In genomic region chr14:73452341-73453191, GRCh38 we compare ENCODE assay signal across 10 cellular contexts. TPM values are rescaled to one million over a fixed set of nuclear protein-coding genes. Genes with fewer than 3 reads are reported as not detected.
DNase-seq lines count a peak whose midpoint lies in the region; ATAC-seq and TF ChIP-seq lines count a peak whose summit lies in the region.
"Had no signal": no experiment of that assay in that cellular context is flagged by ENCODE, and none has a peak within 500 bp of the region (broad histone marks: within the 10 kb centered on the region; RNA-seq: fewer than 3 reads in every experiment).

No MANE protein-coding gene starts in this region.

- H3K27me3 ChIP-seq in BLaER1 treated with 17β-estradiol and CSF1 and Interleukin-3, amounts not matched to agents 10 nM and 100 nM: no peaks in the 10 kb centered on the region
- H3K27me3 ChIP-seq in adrenal gland: no peaks in the 10 kb centered on the region
- H3K27me3 ChIP-seq in psoas muscle (ENCODE audit: insufficient read depth in 3 of 3, low read length in 2 of 3): no peaks in the 10 kb centered on the region

- H4K20me1 ChIP-seq in BLaER1 treated with 17β-estradiol and CSF1 and Interleukin-3, amounts not matched to agents 10 nM and 100 nM: peaks cover 45 to 99% (median 92%) of the 10 kb centered on the region in 11 experiments

- TF ChIP-seq CTCF in HEK293 (tag by site-specific recombination; IDR thresholded peaks at IDR 0.05): no peak
- no peak for TF ChIP-seq CTCF in adrenal gland (IDR thresholded peaks at IDR 0.05)
- TF ChIP-seq CTCF in psoas muscle (IDR thresholded peaks at IDR 0.05): no peak

- H3K4me2 ChIP-seq in BLaER1 treated with 17β-estradiol and CSF1 and Interleukin-3, amounts not matched to agents 10 nM and 100 nM: peak overlapping the region; percentile 26 to 99 (median 56); a peak in 21 of 22 replicates

- POLR2A ChIA-PET in HEK293 (lab: Yijun Ruan, JAX): no interaction called here

- H3K36me3 Mint-ChIP-seq in T-helper 17 cell (ENCODE audit: low read depth): no peaks in the 10 kb centered on the region

- H3K4me1 Mint-ChIP-seq in T-helper 17 cell: peaks cover 26% of the 10 kb centered on the region

- peaks cover 0 to 46% (median 24%) of the 10 kb centered on the region in 11 experiments; a peak in 16 of 22 replicates for H3K36me3 ChIP-seq in BLaER1 treated with 17β-estradiol and CSF1 and Interleukin-3, amounts not matched to agents 10 nM and 100 nM
- H3K36me3 ChIP-seq in HEK293 (ENCODE audit: control insufficient read depth in 2 of 2, insufficient read depth in 1 of 2, low read length in 2 of 2): no peaks in the 10 kb centered on the region; a peak in 1 of 3 replicates
- H3K36me3 ChIP-seq in adrenal gland (replicated peaks in 1 of 2): no peaks in the 10 kb centered on the region
- H3K36me3 ChIP-seq in psoas muscle (ENCODE audit: insufficient read depth in 1 of 2, low read depth in 1 of 2): no peaks in the 10 kb centered on the region

- peak overlapping the region; percentile 31 for H3K4me3 Mint-ChIP-seq in T-helper 17 cell

- peaks cover 32 to 66% (median 47%) of the 10 kb centered on the region in 10 experiments for H3K4me1 ChIP-seq in BLaER1 treated with 17β-estradiol and CSF1 and Interleukin-3, amounts not matched to agents 10 nM and 100 nM
- peaks cover 16% of the 10 kb centered on the region for H3K4me1 ChIP-seq in HEK293 (ENCODE audit: control insufficient read depth, insufficient read depth, low read length)
- H3K4me1 ChIP-seq in adrenal gland (replicated peaks in 1 of 2): peaks cover 4 to 43% of the 10 kb centered on the region in 2 donors
- H3K4me1 ChIP-seq in psoas muscle: peaks cover 29% of the 10 kb centered on the region

- ATAC-seq in T-helper 17 cell (peak; percentile 18), GM21723 (IDR thresholded peaks at IDR 0.05; ENCODE audit: unreplicated experiment) (no peak), psoas muscle (no peak)

- no peak for TF ChIP-seq POLR2A in adrenal gland (IDR thresholded peaks at IDR 0.05)

- peak overlapping the region in 2 of 10 experiments; percentile 9 to 20; a peak in 2 of 20 replicates for H3K4me3 ChIP-seq in BLaER1 treated with 17β-estradiol and CSF1 and Interleukin-3, amounts not matched to agents 10 nM and 100 nM
- H3K4me3 ChIP-seq in HEK293 (ENCODE audit: low read depth, low read length): no peak overlapping the region
- no peak overlapping the region for H3K4me3 ChIP-seq in adrenal gland
- no peak overlapping the region for H3K4me3 ChIP-seq in psoas muscle

- H3K27me3 Mint-ChIP-seq in T-helper 17 cell: no peaks in the 10 kb centered on the region

- peak overlapping the region in 7 of 11 experiments; percentile 9 to 38 (median 17); a peak in 7 of 22 replicates for H3K27ac ChIP-seq in BLaER1 treated with 17β-estradiol and CSF1 and Interleukin-3, amounts not matched to agents 10 nM and 100 nM
- no peak overlapping the region for H3K27ac ChIP-seq in HEK293 (ENCODE audit: extremely low read depth, low read depth, low read length)
- H3K27ac ChIP-seq in adrenal gland: no peak overlapping the region
- no peak overlapping the region for H3K27ac ChIP-seq in psoas muscle

- intact Hi-C loops in adrenal gland (cut with DNase I) (loop anchor here in 1 of 2 donors (5.0 kb wide), 1 partner anchor 155 kb away; no protein-coding TSS in a partner anchor), psoas muscle (cut with DNase I) (no loop called here)

- CTCF ChIA-PET in HEK293 (lab: Yijun Ruan, JAX): interaction anchor here (0.7 to 1.2 kb wide), 2 partner anchors 19 to 29 kb away, joined by 3 to 5 read pairs; no protein-coding TSS in a partner anchor

- no peaks in the 10 kb centered on the region for H3K9me3 ChIP-seq in BLaER1 treated with 17β-estradiol and CSF1 and Interleukin-3, amounts not matched to agents 10 nM and 100 nM (replicated peaks in 1 of 11)
- H3K9me3 ChIP-seq in HEK293 (ENCODE audit: control insufficient read depth, insufficient read depth, low read depth, low read length) (no peaks in the 10 kb centered on the region), T-helper 17 cell (ENCODE audit: control insufficient read depth, low read length, poor library complexity, severe bottlenecking) (no peaks in the 10 kb centered on the region), adrenal gland (replicated peaks in 1 of 3) (no peaks in the 10 kb centered on the region), psoas muscle (no peaks in the 10 kb centered on the region)

- peak overlapping the region in 2 of 11 experiments; percentile 26 to 40; a peak in 3 of 22 replicates for H3K9ac ChIP-seq in BLaER1 treated with 17β-estradiol and CSF1 and Interleukin-3, amounts not matched to agents 10 nM and 100 nM

- H3K27ac Mint-ChIP-seq in T-helper 17 cell: peak overlapping the region; percentile 47

- DNase-seq in T-helper 17 cell (no peak), foreskin melanocyte (peak; percentile 60), 8988T (no peak), adrenal gland (no peak), psoas muscle (no peak)
- DNase-seq: activated CD4-positive, alpha-beta T cell treated with anti-CD3 and anti-CD28 coated beads, Interleukin-2, amount 50 U/mL, for 48 hours; NCI-H2081 had no signal

- 69 to 78% (median 75%) methylated on average over 11 of the region's 11 CpGs for WGBS in adrenal gland, 4 donors
- 80 to 82% (median 80%) methylated on average over 11 of the region's 11 CpGs for WGBS in psoas muscle, 3 donors

TF ChIP-seq in HEK293, 187 proteins besides CTCF, POLR2A, EP300 and RAD21:
- no peak for TF ChIP-seq ZNF664 (tag by site-specific recombination; IDR thresholded peaks at IDR 0.05)
- 0 out of 2 replicates have a peak, but pooled peaks have one; percentile 34 for TF ChIP-seq ZBTB17 (tag by site-specific recombination; IDR thresholded peaks at IDR 0.05)
- no peak for TF ChIP-seq ZNF580 (tag by site-specific recombination; IDR thresholded peaks at IDR 0.05)
- TF ChIP-seq HOXD13 (CRISPR knock-in tag; IDR thresholded peaks at IDR 0.05; ENCODE audit: borderline replicate concordance): no peak
- TF ChIP-seq ZNF2 (tag by site-specific recombination; IDR thresholded peaks at IDR 0.05): no peak
- TF ChIP-seq ZSCAN18 (tag by site-specific recombination; IDR thresholded peaks at IDR 0.05): no peak
- TF ChIP-seq ZNF266 (tag by site-specific recombination; IDR thresholded peaks at IDR 0.05; ENCODE audit: low read depth): no peak
- TF ChIP-seq ZNF24 (tag by site-specific recombination; IDR thresholded peaks at IDR 0.05): no peak
- no peak for TF ChIP-seq SP7 (tag by site-specific recombination; IDR thresholded peaks at IDR 0.05)
- TF ChIP-seq ZNF184 (tag by site-specific recombination; IDR thresholded peaks at IDR 0.05): no peak
- TF ChIP-seq ZBTB1 (tag by site-specific recombination; IDR thresholded peaks at IDR 0.05): no peak
- TF ChIP-seq ZBTB21 (tag by site-specific recombination; IDR thresholded peaks at IDR 0.05): no peak
- peak; percentile 38; the same call in 1 of the 2 replicates for TF ChIP-seq PRDM1 (tag by site-specific recombination; IDR thresholded peaks at IDR 0.05)
- no peak for TF ChIP-seq ZFP41 (tag by site-specific recombination; IDR thresholded peaks at IDR 0.05; ENCODE audit: borderline replicate concordance)
- TF ChIP-seq ZNF404 (tag by site-specific recombination; IDR thresholded peaks at IDR 0.05): no peak
- no peak for TF ChIP-seq ZNF449 (tag by site-specific recombination; IDR thresholded peaks at IDR 0.05)
- 0 out of 2 replicates have a peak, but pooled peaks have one; percentile 18 for TF ChIP-seq ZNF366 (tag by site-specific recombination; conservative IDR thresholded peaks at IDR 0.05)

RNA-seq across cellular contexts. Expression of gene NUMB, which starts 5.8 kb away (rescaled TPM):
- 10 to 100 TPM; 38.8 to 45.7 TPM for total RNA-seq in T-helper 17 cell
- total RNA-seq in adrenal gland: 10 to 100 TPM; 36.1 to 63.3 (median 56.5) TPM
- polyA plus RNA-seq in adrenal gland: 10 to 100 TPM; 26.1 to 41.8 (median 41.4) TPM
- total RNA-seq in psoas muscle: 10 to 100 TPM; 21.8 to 26.4 (median 25.2) TPM
- polyA plus RNA-seq in psoas muscle: 10 to 100 TPM; 12.5 to 25.9 (median 17.3) TPM

RNA-seq across cellular contexts. Expression of gene RIOX1, which starts 38.2 kb away (rescaled TPM):
- total RNA-seq in T-helper 17 cell (10 to 100 TPM; 25.1 to 31.7 TPM), adrenal gland (10 to 100 TPM in 6 of 8 donors, 1 to 10 TPM in 2; 9.0 to 21.2 (median 11.8) TPM), psoas muscle (1 to 10 TPM; 3.9 to 5.7 (median 5.7) TPM)
- polyA plus RNA-seq in adrenal gland (1 to 10 TPM; 5.2 to 6.0 (median 5.9) TPM), psoas muscle (1 to 10 TPM; 3.5 to 4.0 (median 3.8) TPM)

Comparison
In these comparisons a context has a peak if more than half of its experiments do, and no peak if none do; other contexts are left out.
1. H3K27ac ChIP-seq: peak in BLaER1 treated with 17β-estradiol and CSF1 and Interleukin-3, amounts not matched to agents 10 nM and 100 nM (7 of 11); none in HEK293 (single experiment), adrenal gland (0 of 5) and psoas muscle (single experiment).